ENCODE assay signal across 12 cellular contexts in the genomic region with DNA sequence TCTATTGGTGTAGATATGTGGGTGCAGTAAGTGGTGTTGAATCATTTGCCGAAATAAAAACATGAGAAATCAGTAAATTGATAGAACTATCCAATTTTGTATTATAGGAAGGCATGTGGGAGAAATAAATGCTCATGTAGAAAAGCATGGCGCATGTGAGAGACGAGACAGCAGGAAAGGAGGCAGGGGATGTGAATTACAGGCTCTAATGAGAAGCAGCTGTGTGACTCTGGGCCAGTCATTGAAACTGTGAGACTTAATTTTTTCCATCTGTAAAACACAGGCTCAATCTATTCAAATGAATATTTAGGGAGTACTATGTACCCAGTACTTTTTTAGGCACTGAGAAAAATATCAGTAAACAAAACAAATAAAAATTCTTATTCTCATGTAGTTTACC.
"Had no signal": no experiment of that assay in that cellular context is flagged by ENCODE, and none has a peak within 500 bp of the region (broad histone marks: within the 10 kb centered on the region; RNA-seq: fewer than 3 reads in every experiment).

No MANE protein-coding gene starts in this region.

- DNase-seq: activated CD4-positive, alpha-beta T cell treated with anti-CD3 and anti-CD28 coated beads for 4 hours; activated CD8-positive, alpha-beta T cell treated with anti-CD3 and anti-CD28 coated beads for 36 hours; activated effector memory CD4-positive, alpha-beta T cell treated with anti-CD3 and anti-CD28 coated beads, Interleukin-2, amount 50 U/mL, for 16 hours; activated T-cell treated with anti-CD3 and anti-CD28 coated beads, Interleukin-2, amount 50 U/mL, for 48 hours; midbrain; right cardiac atrium; small intestine; stimulated activated CD4-positive, alpha-beta T cell treated with anti-CD3 and anti-CD28 coated beads, Interleukin-4, amount 100 ng/mL, for 24 hours; stimulated activated CD8-positive, alpha-beta memory T cell treated with anti-CD3 and anti-CD28 coated beads, Interleukin-4, amount 100 ng/mL, for 48 hours; testis; upper lobe of right lung had no signal

- H3K4me3 ChIP-seq: testis, upper lobe of right lung had no signal

- H3K36me3 ChIP-seq: upper lobe of right lung had no signal

- H3K9me3 ChIP-seq: testis, upper lobe of right lung had no signal

- H3K27ac ChIP-seq: testis, upper lobe of right lung had no signal

- ATAC-seq: activated CD8-positive, alpha-beta T cell treated with anti-CD3 and anti-CD28 coated beads for 36 hours; right cardiac atrium; upper lobe of right lung; WTC11 had no signal
